Comparison of ENCODE assay signal across 24 cellular contexts in the genomic region with DNA sequence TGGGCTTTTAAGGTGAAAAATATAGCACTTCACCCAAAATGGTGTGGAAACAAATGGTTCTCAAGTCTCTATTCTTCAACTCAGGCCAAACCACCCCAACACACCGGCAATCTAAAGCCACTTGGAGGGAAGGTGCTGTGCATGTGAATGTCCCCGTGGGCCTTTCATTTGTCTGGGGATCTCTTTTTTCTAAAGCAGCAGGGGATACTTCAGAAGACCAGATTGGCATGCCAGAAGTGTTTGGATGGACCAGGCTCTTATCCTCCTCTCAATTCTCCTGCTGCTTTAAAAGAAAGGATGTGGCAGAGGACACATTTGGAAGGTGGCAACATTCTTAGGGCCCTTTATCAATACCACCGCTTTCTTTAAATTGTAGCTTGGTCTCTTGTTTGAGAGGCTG.
DNase-seq lines count a peak whose midpoint lies in the region; ATAC-seq and TF ChIP-seq lines count a peak whose summit lies in the region.
"Had no signal": no experiment of that assay in that cellular context is flagged by ENCODE, and none has a peak within 500 bp of the region (broad histone marks: within the 10 kb centered on the region; RNA-seq: fewer than 3 reads in every experiment).

No MANE protein-coding gene starts in this region.

- H3K9ac ChIP-seq in HUES64 (ENCODE audit: low read depth, low read length) (no peak overlapping the region), endodermal cell (ENCODE audit: extremely low read depth, low read length, poor library complexity, severe bottlenecking) (no peak overlapping the region)
- H3K9ac ChIP-seq: BLaER1 treated with 17β-estradiol and CSF1 and Interleukin-3, amounts not matched to agents 10 nM and 100 nM had no signal

- H4K20me1 ChIP-seq in GM23338 (replicated peaks; ENCODE audit: insufficient read depth): no peaks in the 10 kb centered on the region
- H4K20me1 ChIP-seq: BLaER1 treated with 17β-estradiol and CSF1 and Interleukin-3, amounts not matched to agents 10 nM and 100 nM had no signal

- no peaks in the 10 kb centered on the region for H3K9me3 ChIP-seq in HUES64 (ENCODE audit: insufficient read depth, low read depth, low read length)
- H3K9me3 ChIP-seq in endodermal cell (ENCODE audit: control insufficient read depth, low read length): no peaks in the 10 kb centered on the region
- H3K9me3 ChIP-seq: A549; BLaER1 treated with 17β-estradiol and CSF1 and Interleukin-3, amounts not matched to agents 10 nM and 100 nM; SJSA1 had no signal

- no peaks in the 10 kb centered on the region for H3K9me2 ChIP-seq in GM23338 (ENCODE audit: insufficient read depth)

- H3K36me3 Mint-ChIP-seq in GM23338 (ENCODE audit: low read depth): no peaks in the 10 kb centered on the region
- H3K36me3 Mint-ChIP-seq in endodermal cell (ENCODE audit: low read depth): no peaks in the 10 kb centered on the region
- peaks cover 9% of the 10 kb centered on the region for H3K36me3 Mint-ChIP-seq in mesothelial cell of epicardium
- H3K36me3 Mint-ChIP-seq: T-cell had no signal

- H3K27me3 Mint-ChIP-seq in GM23338 (ENCODE audit: insufficient read depth, low read depth, poor library complexity) (peaks cover under 1% of the 10 kb centered on the region), endodermal cell (ENCODE audit: insufficient read depth) (peaks cover 4% of the 10 kb centered on the region), mesothelial cell of epicardium (ENCODE audit: low read depth) (no peaks in the 10 kb centered on the region)
- H3K27me3 Mint-ChIP-seq: T-cell had no signal

- H3K4me1 Mint-ChIP-seq in GM23338 (peaks cover 6% of the 10 kb centered on the region; the same call in 2 of the 3 replicates), endodermal cell (peaks cover 3% of the 10 kb centered on the region), mesothelial cell of epicardium (peaks cover 16% of the 10 kb centered on the region)
- H3K4me1 Mint-ChIP-seq: T-cell had no signal

- H3K9me3 Mint-ChIP-seq in GM23338: no peaks in the 10 kb centered on the region
- H3K9me3 Mint-ChIP-seq in endodermal cell: no peaks in the 10 kb centered on the region
- no peaks in the 10 kb centered on the region for H3K9me3 Mint-ChIP-seq in mesothelial cell of epicardium
- H3K9me3 Mint-ChIP-seq: CD4-positive, alpha-beta T cell; T-cell had no signal

- TF ChIP-seq CTCF in GM23338 (conservative IDR thresholded peaks at IDR 0.05; ENCODE audit: low read depth in 2 of 2) (no peak), endodermal cell (conservative IDR thresholded peaks at IDR 0.05) (no peak), mesothelial cell of epicardium (IDR thresholded peaks at IDR 0.05; ENCODE audit: unreplicated experiment) (no peak)

- ATAC-seq in GM23338: peak; percentile 94
- ATAC-seq: A549, PC-3, T-cell had no signal

- H3K4me3 Mint-ChIP-seq in GM23338 (no peak overlapping the region), endodermal cell (no peak overlapping the region), mesothelial cell of epicardium (no peak overlapping the region)
- H3K4me3 Mint-ChIP-seq: CD4-positive, alpha-beta T cell; T-cell had no signal

- H3K4me1 ChIP-seq in GM23338 (ENCODE audit: insufficient read depth): peaks cover 45% of the 10 kb centered on the region
- H3K4me1 ChIP-seq in HUES64 (ENCODE audit: insufficient read depth, low read length): peaks cover 70% of the 10 kb centered on the region
- peaks cover 13% of the 10 kb centered on the region for H3K4me1 ChIP-seq in endodermal cell (ENCODE audit: control insufficient read depth, insufficient read depth, low read length)
- H3K4me1 ChIP-seq: SJSA1 had no signal

- H3K4me3 ChIP-seq in GM23338 (no peak overlapping the region), HUES64 (ENCODE audit: low read length) (no peak overlapping the region), endodermal cell (ENCODE audit: low read length) (no peak overlapping the region)
- H3K4me3 ChIP-seq: A549; BLaER1 treated with 17β-estradiol and CSF1 and Interleukin-3, amounts not matched to agents 10 nM and 100 nM; SJSA1 had no signal

- no peak overlapping the region for H2AFZ ChIP-seq in GM23338

- H3K27me3 ChIP-seq in GM23338 (ENCODE audit: insufficient read depth) (no peaks in the 10 kb centered on the region), HUES64 (ENCODE audit: insufficient read depth, low read length) (no peaks in the 10 kb centered on the region), endodermal cell (ENCODE audit: control insufficient read depth, insufficient read depth, low read length, poor library complexity, severe bottlenecking) (peaks cover 3% of the 10 kb centered on the region)
- H3K27me3 ChIP-seq: BLaER1 treated with 17β-estradiol and CSF1 and Interleukin-3, amounts not matched to agents 10 nM and 100 nM; SJSA1 had no signal

- H3K27ac Mint-ChIP-seq in GM23338: no peak overlapping the region
- no peak overlapping the region for H3K27ac Mint-ChIP-seq in endodermal cell
- H3K27ac Mint-ChIP-seq in mesothelial cell of epicardium: peak overlapping the region; percentile 62
- H3K27ac Mint-ChIP-seq: CD4-positive, alpha-beta T cell; T-cell had no signal

- H3K36me3 ChIP-seq in GM23338 (ENCODE audit: insufficient read depth) (no peaks in the 10 kb centered on the region), HUES64 (ENCODE audit: insufficient read depth, low read length) (no peaks in the 10 kb centered on the region), endodermal cell (ENCODE audit: control insufficient read depth, insufficient read depth, low read length) (no peaks in the 10 kb centered on the region)
- H3K36me3 ChIP-seq: BLaER1 treated with 17β-estradiol and CSF1 and Interleukin-3, amounts not matched to agents 10 nM and 100 nM; SJSA1 had no signal

- H3K4me2 ChIP-seq in GM23338: no peak overlapping the region
- H3K4me2 ChIP-seq: A549; BLaER1 treated with 17β-estradiol and CSF1 and Interleukin-3, amounts not matched to agents 10 nM and 100 nM had no signal

- no peaks in the 10 kb centered on the region for H3K79me2 ChIP-seq in GM23338 (replicated peaks; ENCODE audit: insufficient read depth)

- no peaks in the 10 kb centered on the region for H3F3A ChIP-seq in GM23338 (replicated peaks; ENCODE audit: low read depth)

- 0% methylated on average over 1 of the region's 3 CpGs for WGBS in HUES64
- WGBS in endodermal cell (ENCODE audit: insufficient coverage in 1 of 2, insufficient read length in 1 of 2), 2 experiments: 10 to 18% methylated on average over 2 to 3 of the region's 3 CpGs

- DNase-seq in GM23338 (ENCODE audit: low spot score): peak; percentile 60
- peak; percentile 72 for DNase-seq in endodermal cell
- DNase-seq in mesothelial cell of epicardium (ENCODE audit: low spot score in 2 of 2, unreplicated experiment in 2 of 2): no peak
- DNase-seq in SW480 (ENCODE audit: low spot score): no peak
- no peak for DNase-seq in NCI-H446 treated with DMSO at 0.1 percent for 48 hours (lab: John Stamatoyannopoulos, UW)
- DNase-seq in DMS153 treated with DMSO at 0.1 percent for 48 hours (lab: John Stamatoyannopoulos, UW; ENCODE audit: unreplicated experiment): no peak
- DNase-seq in stimulated activated CD4-positive, alpha-beta T cell treated with anti-CD3 and anti-CD28 coated beads, Interleukin-4, amount 100 ng/mL, for 1 hour: no peak
- DNase-seq: AML-193; CD4-positive, alpha-beta T cell; DMS53; KBM-7; NCI-H1105 treated with DMSO at 0.1 percent for 48 hours; NCI-H146; NCI-H2029; NCI-H2227 treated with DMSO at 0.1 percent for 48 hours; NCI-H510A; PC-3; Right ventricle myocardium superior; RPMI8226; T-cell had no signal

- H3K27ac ChIP-seq in GM23338 (ENCODE audit: low read depth): no peak overlapping the region
- H3K27ac ChIP-seq in HUES64 (ENCODE audit: low read depth, low read length): peak overlapping the region; percentile 76; the same call in 1 of the 2 replicates
- no peak overlapping the region for H3K27ac ChIP-seq in endodermal cell (ENCODE audit: low read depth, low read length)
- H3K27ac ChIP-seq: A549; BLaER1 treated with 17β-estradiol and CSF1 and Interleukin-3, amounts not matched to agents 10 nM and 100 nM; SJSA1 had no signal

TF ChIP-seq in GM23338, 12 proteins besides CTCF, POLR2A, EP300 and RAD21 (continues in another document):
- no peak for TF ChIP-seq JUNB (IDR thresholded peaks at IDR 0.05; ENCODE audit: unreplicated experiment)
- TF ChIP-seq NANOG (IDR thresholded peaks at IDR 0.05; ENCODE audit: borderline replicate concordance): no peak
- no peak for TF ChIP-seq ZNF331 (CRISPR knock-in tag; IDR thresholded peaks at IDR 0.05; ENCODE audit: low read depth)
- TF ChIP-seq POLR2AphosphoS5 (IDR thresholded peaks at IDR 0.05; ENCODE audit: low read depth): no peak

Comparison
In these comparisons a context has a peak if more than half of its experiments do, and no peak if none do; other contexts are left out.
1. DNase-seq: peak in GM23338 (single experiment) and endodermal cell (single experiment); none in mesothelial cell of epicardium (0 of 2), SW480 (single experiment), NCI-H446 treated with DMSO at 0.1 percent for 48 hours (single experiment), DMS153 treated with DMSO at 0.1 percent for 48 hours (single experiment) and stimulated activated CD4-positive, alpha-beta T cell treated with anti-CD3 and anti-CD28 coated beads, Interleukin-4, amount 100 ng/mL, for 1 hour (single experiment).